ENCODE assay signal across 8 cellular contexts in genomic region chr13:45367358-45367757, GRCh38. TPM values are rescaled to one million over a fixed set of nuclear protein-coding genes. Genes with fewer than 3 reads are reported as not detected.
DNase-seq lines count a peak whose midpoint lies in the region; ATAC-seq and TF ChIP-seq lines count a peak whose summit lies in the region.

No MANE protein-coding gene starts in this region.

- H3K9ac ChIP-seq in adipocyte (ENCODE audit: low read length): no peak overlapping the region

- H3K4me1 Mint-ChIP-seq in Calu3 (ENCODE audit: low read depth, unreplicated experiment): peaks cover 33% of the 10 kb centered on the region

- CTCF ChIA-PET in Calu3 (lab: Charles Lee): interaction anchor here (0.6 to 1.4 kb wide), 3 partner anchors 26 to 134 kb away, joined by 3 to 5 read pairs (median 3); partner anchors contain the start of genes SLC25A30 and TPT1

- no TSS peak for BruUV-seq in Calu3 (replicated peaks; lab: Mats Ljungman, UMichigan)

- H3K4me1 ChIP-seq in adipocyte (ENCODE audit: control insufficient read depth, insufficient read depth, low read length): peaks cover 8% of the 10 kb centered on the region

- no peaks in the 10 kb centered on the region for H3K27me3 ChIP-seq in adipocyte (replicated peaks; ENCODE audit: control insufficient read depth, insufficient read depth, low read length)

- ATAC-seq in GM21390 (IDR thresholded peaks at IDR 0.05; ENCODE audit: unreplicated experiment): peak; percentile 92

- H3K4me3 Mint-ChIP-seq in Calu3 (ENCODE audit: low read depth, unreplicated experiment): no peak overlapping the region

- intact Hi-C loops in Calu3 (cut with micrococcal nuclease; ENCODE audit: unreplicated experiment): no loop called here

- H3K36me3 Mint-ChIP-seq in Calu3 (ENCODE audit: insufficient read depth, unreplicated experiment): peaks cover 37% of the 10 kb centered on the region

- H3K4me3 ChIP-seq in adipocyte (ENCODE audit: low read length): no peak overlapping the region

- TF ChIP-seq CTCF in Calu3 (IDR thresholded peaks at IDR 0.05; ENCODE audit: unreplicated experiment): no peak

- H3K27me3 Mint-ChIP-seq in Calu3 (ENCODE audit: unreplicated experiment): no peaks in the 10 kb centered on the region

- peaks cover 4% of the 10 kb centered on the region for H3K36me3 ChIP-seq in adipocyte (ENCODE audit: control insufficient read depth, insufficient read depth, low read length, severe bottlenecking)

- H3K9me3 Mint-ChIP-seq in Calu3 (ENCODE audit: low read depth, unreplicated experiment): no peaks in the 10 kb centered on the region

- H3K27ac Mint-ChIP-seq in Calu3 (ENCODE audit: unreplicated experiment): peak overlapping the region; percentile 46

- no peaks in the 10 kb centered on the region for H3K9me3 ChIP-seq in adipocyte (ENCODE audit: control insufficient read depth, low read length)

- peak; percentile 88 for DNase-seq in Calu3
- DNase-seq in HK-2 (ENCODE audit: unreplicated experiment): peak; percentile 80
- peak; percentile 76 to 95 (median 86) for DNase-seq in T-helper 1 cell
- peak; percentile 52 for DNase-seq in adipocyte (ENCODE audit: low read depth)
- DNase-seq in kidney tubule cell (ENCODE audit: low spot score): peak; percentile 99
- DNase-seq in stimulated activated CD8-positive, alpha-beta memory T cell treated with anti-CD3 and anti-CD28 coated beads, Interleukin-7, amount 100 ng/mL, for 48 hours (ENCODE audit: extremely low read depth in 1 of 2, low read depth in 1 of 2): peak; percentile 70 to 96
- no peak for DNase-seq in DMS 273 treated with DMSO at 0.1 percent for 48 hours (lab: John Stamatoyannopoulos, UW)

RNA-seq across cellular contexts. Expression of gene TPT1, which starts 26.4 kb away (rescaled TPM):
- 1,364 and 1,652 TPM in 2 replicates for total RNA-seq in Calu3 (2022)

RNA-seq across cellular contexts. Expression of gene SLC25A30, which starts 50.8 kb away (rescaled TPM):
- total RNA-seq in Calu3 (2022): 16.6 and 18.2 TPM in 2 replicates
